ENCODE assay signal across 34 cellular contexts in the genomic region with DNA sequence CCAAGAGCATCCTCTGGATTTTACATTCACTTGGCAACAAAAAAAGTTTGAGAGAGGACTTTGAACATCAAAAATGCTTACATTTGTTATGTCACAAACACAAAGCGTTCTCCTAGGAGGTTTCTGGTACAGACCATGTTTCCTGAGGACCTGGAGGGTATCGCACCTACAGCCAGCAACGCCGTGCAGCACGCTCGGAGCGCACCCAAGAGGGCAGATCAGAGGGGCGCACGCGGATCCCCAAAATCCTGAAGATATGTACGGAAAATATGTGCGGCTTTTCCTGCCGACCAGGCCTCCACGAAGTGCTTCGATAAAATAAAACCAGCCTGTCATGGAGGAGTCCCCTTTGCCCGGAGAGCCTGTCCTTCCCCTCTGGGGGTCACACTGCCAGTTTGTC.
"Had no signal": no experiment of that assay in that cellular context is flagged by ENCODE, and none has a peak within 500 bp of the region (broad histone marks: within the 10 kb centered on the region; RNA-seq: fewer than 3 reads in every experiment).

No MANE protein-coding gene starts in this region.

- H3K36me3 Mint-ChIP-seq: activated naive CD4-positive, alpha-beta T cell treated with anti-CD3 and anti-CD28 coated beads, Interleukin-2, amount 10 ng/mL, durations not matched to agents 7 days and 5 days; activated naive CD4-positive, alpha-beta T cell treated with anti-CD3 and anti-CD28 coated beads, Interleukin-2, amount 50 U/mL, for 72 hours; activated naive CD8-positive, alpha-beta T cell treated with anti-CD3 and anti-CD28 coated beads, Interleukin-2, amount 10 ng/mL, durations not matched to agents 7 days and 5 days; brain had no signal

- H3K27ac ChIP-seq: ascending aorta, breast epithelium, cardiac muscle cell, coronary artery, dorsolateral prefrontal cortex, esophagus muscularis mucosa, foreskin keratinocyte, gastrocnemius medialis, heart right ventricle, hepatocyte had no signal

- H3K27ac Mint-ChIP-seq: activated CD4-positive, alpha-beta memory T cell treated with anti-CD3 and anti-CD28 coated beads, Interleukin-2, amount 10 ng/mL, durations not matched to agents 7 days and 5 days; activated CD4-positive, alpha-beta T cell treated with anti-CD3 and anti-CD28 coated beads, Interleukin-2, amount 10 ng/mL, durations not matched to agents 7 days and 5 days; activated naive CD4-positive, alpha-beta T cell treated with anti-CD3 and anti-CD28 coated beads, Interleukin-2, amount 10 ng/mL, durations not matched to agents 7 days and 5 days; activated naive CD4-positive, alpha-beta T cell treated with anti-CD3 and anti-CD28 coated beads, Interleukin-2, amount 50 U/mL, for 72 hours; activated naive CD8-positive, alpha-beta T cell treated with anti-CD3 and anti-CD28 coated beads, Interleukin-2, amount 10 ng/mL, durations not matched to agents 7 days and 5 days; activated T-cell treated with anti-CD3 and anti-CD28 coated beads, Interleukin-2, amount 50 U/mL, for 24 hours; activated T-cell treated with anti-CD3 and anti-CD28 coated beads, Interleukin-2, amount 50 U/mL, for 72 hours; dendritic cell treated with granulocyte-macrophage colony-stimulating factor and Interleukin-4, amounts not matched to agents 40 ng/mL and 50 ng/mL, for 4 days; endodermal cell; WTC11 had no signal

- H3K36me3 ChIP-seq: ascending aorta, breast epithelium, cardiac muscle cell, esophagus muscularis mucosa, gastrocnemius medialis, heart right ventricle had no signal

- H3K4me3 Mint-ChIP-seq: activated CD4-positive, alpha-beta memory T cell treated with anti-CD3 and anti-CD28 coated beads, Interleukin-2, amount 10 ng/mL, durations not matched to agents 7 days and 5 days; activated CD4-positive, alpha-beta T cell treated with anti-CD3 and anti-CD28 coated beads, Interleukin-2, amount 10 ng/mL, durations not matched to agents 7 days and 5 days; activated naive CD4-positive, alpha-beta T cell treated with anti-CD3 and anti-CD28 coated beads, Interleukin-2, amount 10 ng/mL, durations not matched to agents 7 days and 5 days; activated naive CD8-positive, alpha-beta T cell treated with anti-CD3 and anti-CD28 coated beads, Interleukin-2, amount 10 ng/mL, durations not matched to agents 7 days and 5 days; activated T-cell treated with anti-CD3 and anti-CD28 coated beads, Interleukin-2, amount 50 U/mL, for 24 hours; activated T-cell treated with anti-CD3 and anti-CD28 coated beads, Interleukin-2, amount 50 U/mL, for 72 hours; brain; dendritic cell treated with granulocyte-macrophage colony-stimulating factor and Interleukin-4, amounts not matched to agents 40 ng/mL and 50 ng/mL, for 4 days; endodermal cell; WTC11 had no signal

- H3K4me3 ChIP-seq: ascending aorta, breast epithelium, cardiac muscle cell, coronary artery, dorsolateral prefrontal cortex, esophagus muscularis mucosa, gastrocnemius medialis, heart right ventricle, hepatocyte had no signal

- H3K9me3 ChIP-seq: ascending aorta, esophagus muscularis mucosa, gastrocnemius medialis, heart right ventricle had no signal

- H2AFZ ChIP-seq: hepatocyte had no signal

- H3K4me1 ChIP-seq: ascending aorta, breast epithelium, esophagus muscularis mucosa, foreskin keratinocyte, gastrocnemius medialis, heart right ventricle had no signal

- DNase-seq: activated CD4-positive, alpha-beta memory T cell treated with anti-CD3 and anti-CD28 coated beads, Interleukin-2, amount 10 ng/mL, durations not matched to agents 7 days and 5 days; activated CD4-positive, alpha-beta T cell treated with anti-CD3 and anti-CD28 coated beads for 1 hour; activated CD4-positive, alpha-beta T cell treated with anti-CD3 and anti-CD28 coated beads for 4 hours; activated CD4-positive, alpha-beta T cell treated with anti-CD3 and anti-CD28 coated beads, Interleukin-2, amount 10 ng/mL, durations not matched to agents 7 days and 5 days; activated CD4-positive, alpha-beta T cell treated with anti-CD3 and anti-CD28 coated beads, Interleukin-2, amount 50 U/mL, for 4 hours; activated CD8-positive, alpha-beta memory T cell treated with anti-CD3 and anti-CD28 coated beads, Interleukin-2, amount 50 U/mL, for 48 hours; activated gamma-delta T cell; activated naive CD4-positive, alpha-beta T cell; activated naive CD4-positive, alpha-beta T cell treated with anti-CD3 and anti-CD28 coated beads, Interleukin-2, amount 10 ng/mL, durations not matched to agents 7 days and 5 days; activated naive CD8-positive, alpha-beta T cell treated with anti-CD3 and anti-CD28 coated beads, Interleukin-2, amount 10 ng/mL, durations not matched to agents 7 days and 5 days; activated T-cell treated with anti-CD3 and anti-CD28 coated beads for 4 hours; activated T-cell treated with anti-CD3 and anti-CD28 coated beads, Interleukin-2, amount 50 U/mL, for 24 hours; activated T-cell treated with anti-CD3 and anti-CD28 coated beads, Interleukin-2, amount 50 U/mL, for 72 hours; central memory CD4-positive, alpha-beta T cell; cerebellar nuclear complex; dorsolateral prefrontal cortex; effector memory CD4-positive, alpha-beta T cell; endodermal cell; erythroblast; foreskin keratinocyte; gastrocnemius medialis; glutamatergic neuron; heart right ventricle; T-helper 2 cell had no signal

- H3K27me3 ChIP-seq: ascending aorta, cardiac muscle cell, dorsolateral prefrontal cortex, foreskin keratinocyte, gastrocnemius medialis, hepatocyte had no signal

- H3K27me3 Mint-ChIP-seq: activated CD4-positive, alpha-beta memory T cell treated with anti-CD3 and anti-CD28 coated beads, Interleukin-2, amount 10 ng/mL, durations not matched to agents 7 days and 5 days; activated CD4-positive, alpha-beta T cell treated with anti-CD3 and anti-CD28 coated beads, Interleukin-2, amount 10 ng/mL, durations not matched to agents 7 days and 5 days; activated naive CD4-positive, alpha-beta T cell treated with anti-CD3 and anti-CD28 coated beads, Interleukin-2, amount 10 ng/mL, durations not matched to agents 7 days and 5 days; activated naive CD8-positive, alpha-beta T cell treated with anti-CD3 and anti-CD28 coated beads, Interleukin-2, amount 10 ng/mL, durations not matched to agents 7 days and 5 days; brain had no signal

- H3K4me2 ChIP-seq: hepatocyte had no signal

- H3K4me1 Mint-ChIP-seq: activated CD4-positive, alpha-beta memory T cell treated with anti-CD3 and anti-CD28 coated beads, Interleukin-2, amount 10 ng/mL, durations not matched to agents 7 days and 5 days; activated CD4-positive, alpha-beta T cell treated with anti-CD3 and anti-CD28 coated beads, Interleukin-2, amount 10 ng/mL, durations not matched to agents 7 days and 5 days; activated naive CD4-positive, alpha-beta T cell treated with anti-CD3 and anti-CD28 coated beads, Interleukin-2, amount 10 ng/mL, durations not matched to agents 7 days and 5 days; activated naive CD8-positive, alpha-beta T cell treated with anti-CD3 and anti-CD28 coated beads, Interleukin-2, amount 10 ng/mL, durations not matched to agents 7 days and 5 days had no signal

- H3K9me3 Mint-ChIP-seq: activated CD4-positive, alpha-beta memory T cell treated with anti-CD3 and anti-CD28 coated beads, Interleukin-2, amount 10 ng/mL, durations not matched to agents 7 days and 5 days; activated CD4-positive, alpha-beta T cell treated with anti-CD3 and anti-CD28 coated beads, Interleukin-2, amount 10 ng/mL, durations not matched to agents 7 days and 5 days; activated naive CD4-positive, alpha-beta T cell treated with anti-CD3 and anti-CD28 coated beads, Interleukin-2, amount 10 ng/mL, durations not matched to agents 7 days and 5 days; activated naive CD4-positive, alpha-beta T cell treated with anti-CD3 and anti-CD28 coated beads, Interleukin-2, amount 50 U/mL, for 72 hours; activated naive CD8-positive, alpha-beta T cell treated with anti-CD3 and anti-CD28 coated beads, Interleukin-2, amount 10 ng/mL, durations not matched to agents 7 days and 5 days; activated T-cell treated with anti-CD3 and anti-CD28 coated beads, Interleukin-2, amount 50 U/mL, for 24 hours; dendritic cell treated with granulocyte-macrophage colony-stimulating factor and Interleukin-4, amounts not matched to agents 40 ng/mL and 50 ng/mL, for 4 days had no signal

- ATAC-seq: activated naive CD4-positive, alpha-beta T cell treated with anti-CD3 and anti-CD28 coated beads, Interleukin-2, amount 50 U/mL, for 72 hours; activated T-cell treated with anti-CD3 and anti-CD28 coated beads, Interleukin-2, amount 50 U/mL, for 72 hours; foreskin keratinocyte; gastrocnemius medialis; WTC11 had no signal
